In genomic region chr6:139030539-139030938, GRCh38 we compare ENCODE assay signal across 8 cellular contexts. TPM values are rescaled to one million over a fixed set of nuclear protein-coding genes. Genes with fewer than 3 reads are reported as not detected.
DNase-seq lines count a peak whose midpoint lies in the region; ATAC-seq, FAIRE-seq and TF ChIP-seq lines count a peak whose summit lies in the region.

No MANE protein-coding gene starts in this region.

- H3K56ac ChIP-seq in H1 (replicated peaks; ENCODE audit: insufficient read length, low read depth, low read length): no peak overlapping the region

- FAIRE-seq in H1 (lab: Jason Lieb, UNC): no peak

- H3K27me3 ChIP-seq in H1 (replicated peaks in 1 of 4; ENCODE audit: control insufficient read depth in 3 of 4, extremely low read depth in 1 of 4, insufficient read depth in 3 of 4, low read length in 3 of 4) (no peaks in the 10 kb centered on the region; a peak in 1 of 7 replicates), heart right ventricle (no peaks in the 10 kb centered on the region)

- TF ChIP-seq POLR2A in H1 (IDR thresholded peaks at IDR 0.05; ENCODE audit: control extremely low read depth in 1 of 2, low read depth in 2 of 2, low read length in 2 of 2): no peak

- TF ChIP-seq CTCF in H1 (IDR thresholded peaks at IDR 0.05; ENCODE audit: control extremely low read depth in 1 of 3, insufficient read depth in 1 of 3, low read depth in 1 of 3, low read length in 3 of 3): no peak
- no peak for TF ChIP-seq CTCF in HFFc6 (IDR thresholded peaks at IDR 0.05)
- TF ChIP-seq CTCF in heart right ventricle (IDR thresholded peaks at IDR 0.05): no peak

- no peak overlapping the region for H4K91ac ChIP-seq in H1 (replicated peaks; ENCODE audit: insufficient read length, low read length)

- H3K9ac ChIP-seq in H1 (replicated peaks in 1 of 4; ENCODE audit: extremely low read depth in 1 of 4, low read depth in 3 of 4, low read length in 3 of 4): no peak overlapping the region

- H2BK20ac ChIP-seq in H1 (ENCODE audit: low read length): no peak overlapping the region

- H3K4me3 ChIP-seq in H1 (ENCODE audit: extremely low read depth in 1 of 4, insufficient read depth in 2 of 4, low read depth in 3 of 4, low read length in 4 of 4) (peak overlapping the region; percentile 91 to 99 (median 96); a peak in 5 of 8 replicates), heart right ventricle (peak overlapping the region in 3 of 10 donors; percentile 95 to 97 (median 95))

- H3K4me2 ChIP-seq in H1 (ENCODE audit: insufficient read depth in 1 of 2, low read depth in 2 of 2, low read length in 2 of 2): peak overlapping the region; percentile 68 to 100

- H3K4me1 ChIP-seq in H1 (replicated peaks in 1 of 4; ENCODE audit: control insufficient read depth in 3 of 4, insufficient read depth in 4 of 4, low read length in 3 of 4) (peaks cover 9 to 20% (median 14%) of the 10 kb centered on the region in 4 experiments), heart right ventricle (peaks cover 0 to 46% (median 18%) of the 10 kb centered on the region in 9 donors)

- H3K4me1 Mint-ChIP-seq in HFFc6 (ENCODE audit: low read depth): peaks cover 13% of the 10 kb centered on the region

- no peak for TF ChIP-seq RAD21 in H1 (IDR thresholded peaks at IDR 0.05 in 1 of 2, conservative IDR thresholded peaks at IDR 0.05 in 1 of 2; ENCODE audit: low read depth in 2 of 2, low read length in 2 of 2)

- H2BK12ac ChIP-seq in H1 (ENCODE audit: low read depth, low read length): no peak overlapping the region

- no peak overlapping the region for H3K23ac ChIP-seq in H1 (ENCODE audit: insufficient read length)

- no peak overlapping the region for H3K27ac Mint-ChIP-seq in HFFc6

- H4K5ac ChIP-seq in H1 (ENCODE audit: insufficient read length, low read depth, low read length): no peak overlapping the region

- H3K18ac ChIP-seq in H1 (ENCODE audit: extremely low read depth, low read length): no peak overlapping the region

- no peak overlapping the region for H3K4me3 Mint-ChIP-seq in HFFc6

- DNase-seq in H1 (ENCODE audit: low read depth in 1 of 2, low spot score in 2 of 2): no peak
- DNase-seq in HFFc6: no peak
- no peak for DNase-seq in NCI-H2196 treated with DMSO at 0.1 percent for 48 hours (lab: John Stamatoyannopoulos, UW; ENCODE audit: unreplicated experiment)
- DNase-seq in heart right ventricle: no peak
- no peak for DNase-seq in middle frontal gyrus (ENCODE audit: extremely low spot score, low spot score)

- H2BK5ac ChIP-seq in H1 (ENCODE audit: low read depth, low read length): no peak overlapping the region

- H3K36me3 Mint-ChIP-seq in HFFc6 (ENCODE audit: low read depth): no peaks in the 10 kb centered on the region

- H3K23me2 ChIP-seq in H1 (ENCODE audit: low read depth, low read length): peaks cover 11% of the 10 kb centered on the region

- no peak for TF ChIP-seq EP300 in H1 (IDR thresholded peaks at IDR 0.05; ENCODE audit: borderline replicate concordance in 1 of 2, low read depth in 2 of 2, low read length in 2 of 2)

- H3K36me3 ChIP-seq in KOPT-K1 (ENCODE audit: insufficient read depth, low read length) (peaks cover 31% of the 10 kb centered on the region), H1 (ENCODE audit: control insufficient read depth in 2 of 4, insufficient read depth in 4 of 4, low read length in 3 of 4) (peaks cover 6 to 23% (median 10%) of the 10 kb centered on the region in 4 experiments; a peak in 6 of 8 replicates), heart right ventricle (peaks cover 0 to 17% (median 0%) of the 10 kb centered on the region in 9 donors)

- H3K27ac ChIP-seq in KOPT-K1 (ENCODE audit: low read depth, low read length, poor library complexity, severe bottlenecking) (peak overlapping the region; percentile 92), H1 (ENCODE audit: low read depth, low read length) (no peak overlapping the region), heart right ventricle (peak overlapping the region in 2 of 10 donors; percentile 90 to 96)

- no peaks in the 10 kb centered on the region for H3K9me3 Mint-ChIP-seq in HFFc6

- CTCF ChIA-PET in H1 (lab: Charles Lee; ENCODE audit: partially characterized antibody): interaction anchor here (0.7 to 1.5 kb wide), 4 partner anchors 9 to 52 kb away, joined by 3 read pairs; partner anchors contain the start of gene REPS1

- peaks cover 13% of the 10 kb centered on the region for H3K79me1 ChIP-seq in H1 (ENCODE audit: low read depth, low read length)

- no peak overlapping the region for H3K4ac ChIP-seq in H1 (replicated peaks; ENCODE audit: insufficient read length, low read depth, low read length)

- H3K9me3 ChIP-seq in KOPT-K1 (ENCODE audit: insufficient read depth, low read length, poor library complexity, severe bottlenecking): no peaks in the 10 kb centered on the region
- no peaks in the 10 kb centered on the region for H3K9me3 ChIP-seq in H1 (ENCODE audit: insufficient read depth in 2 of 2, low read depth in 1 of 2, low read length in 1 of 2)
- no peaks in the 10 kb centered on the region for H3K9me3 ChIP-seq in heart right ventricle

- POLR2A ChIA-PET in H1 (lab: Charles Lee; ENCODE audit: partially characterized antibody): interaction anchor here (1.0 to 3.4 kb wide), 9 partner anchors 9 to 344 kb away, joined by 3 to 28 read pairs (median 6); partner anchors contain the start of gene CITED2

- WGBS in H1 (ENCODE audit: extremely low coverage in 1 of 2, insufficient coverage in 1 of 2, insufficient read length in 1 of 2, insufficient replicate concordance in 2 of 2, low coverage in 1 of 2, low lambda C conversion rate in 2 of 2, missing lambda C conversion rate in 1 of 2), 2 experiments: 60% methylated on average over 7 of the region's 7 CpGs; no CpG with 5 or more reads in 1 of the 2 experiments
- 67 to 68% methylated on average over 7 of the region's 7 CpGs for WGBS in heart right ventricle, 2 donors

- H3K27me3 Mint-ChIP-seq in HFFc6 (ENCODE audit: insufficient read depth): no peaks in the 10 kb centered on the region; the same call in 1 of the 2 replicates

- peaks cover 5 to 63% of the 10 kb centered on the region in 2 experiments for H3K79me2 ChIP-seq in H1 (ENCODE audit: control insufficient read depth in 1 of 2, insufficient read depth in 2 of 2, low read length in 2 of 2)

- peak; percentile 46 for ATAC-seq in GM18508 (IDR thresholded peaks at IDR 0.05; ENCODE audit: insufficient read depth, unreplicated experiment)
- ATAC-seq in GM21717 (IDR thresholded peaks at IDR 0.05; ENCODE audit: unreplicated experiment): peak; percentile 46
- no peak for ATAC-seq in heart right ventricle

- H2AK5ac ChIP-seq in H1 (ENCODE audit: low read depth, low read length): no peak overlapping the region

- no peak overlapping the region for H2BK120ac ChIP-seq in H1 (replicated peaks; ENCODE audit: low read depth, low read length)

- intact Hi-C loops in heart right ventricle (cut with DNase I): loop anchor here in 1 of 10 donors (10.0 kb wide), 1 partner anchor 334 kb away; no protein-coding TSS in a partner anchor

- H4K8ac ChIP-seq in H1 (ENCODE audit: extremely low read depth, insufficient read depth, low read length): no peak overlapping the region

- H3K14ac ChIP-seq in H1 (ENCODE audit: insufficient read length): no peak overlapping the region

- peaks cover 0 to 3% of the 10 kb centered on the region in 2 experiments for H4K20me1 ChIP-seq in H1 (replicated peaks in 1 of 2; ENCODE audit: control insufficient read depth in 1 of 2, insufficient read depth in 2 of 2, low read length in 2 of 2)

- no peak overlapping the region for H2AFZ ChIP-seq in H1 (ENCODE audit: low read length)

- H2BK15ac ChIP-seq in H1 (ENCODE audit: low read length): no peak overlapping the region

TF ChIP-seq in H1, 55 proteins besides CTCF, POLR2A, EP300 and RAD21 (continues in another document):
- no peak for TF ChIP-seq SRF (IDR thresholded peaks at IDR 0.05; ENCODE audit: low read depth, low read length)
- no peak for TF ChIP-seq BRCA1 (IDR thresholded peaks at IDR 0.05; ENCODE audit: low read depth, low read length)
- no peak for TF ChIP-seq NRF1 (IDR thresholded peaks at IDR 0.05; ENCODE audit: low read depth, low read length)
- TF ChIP-seq SIX5 (IDR thresholded peaks at IDR 0.05; ENCODE audit: low read depth, low read length): no peak
- no peak for TF ChIP-seq MAFK (IDR thresholded peaks at IDR 0.05; ENCODE audit: low read depth, low read length)
- TF ChIP-seq KDM1A (IDR thresholded peaks at IDR 0.05; ENCODE audit: borderline replicate concordance, low read length): no peak
- no peak for TF ChIP-seq HDAC2 (IDR thresholded peaks at IDR 0.05; ENCODE audit: borderline replicate concordance in 1 of 2, low read depth in 2 of 2, low read length in 2 of 2)
- no peak for TF ChIP-seq JUND (IDR thresholded peaks at IDR 0.05; ENCODE audit: low read length)
- no peak for TF ChIP-seq TAF1 (IDR thresholded peaks at IDR 0.05; ENCODE audit: low read depth, low read length)
- TF ChIP-seq ASH2L (IDR thresholded peaks at IDR 0.05; ENCODE audit: low read length): no peak

RNA-seq across cellular contexts. Expression of gene ABRACL, which starts 2.0 kb away (rescaled TPM):
- 167 and 172 TPM in 2 replicates for total RNA-seq in H1 (2021; fragmentation: NEBNext Ultra II Directional; extraction: Animal tissue kit (Norgen Biotek cat#: 25700))
- polyA plus RNA-seq in H1 (2011; rRNA removed): 66.9 and 103 TPM in 2 replicates
- polyA plus RNA-seq in H1 (2011; cell fraction: cytosol; rRNA removed): 134 TPM
- polyA plus RNA-seq in H1 (2011; cell fraction: nucleus; rRNA removed): 24.8 TPM
- 121 to 224 TPM (median 145 TPM) in 4 replicates for polyA plus RNA-seq in H1 (2012, experiment 1 of 2)
- polyA plus RNA-seq in H1 (2012, experiment 2 of 2): 141 TPM
- polyA plus RNA-seq in H1 (2013, experiment 1 of 2): 216 TPM
- 233 TPM for polyA plus RNA-seq in H1 (2013, experiment 2 of 2)
- 19.2 and 25.2 TPM in 2 replicates for polyA minus RNA-seq in H1 (2011; rRNA and poly(A)+ RNA removed)
- polyA minus RNA-seq in H1 (2011; cell fraction: cytosol; rRNA and poly(A)+ RNA removed): 26.9 TPM
- polyA minus RNA-seq in H1 (2011; cell fraction: nucleus; rRNA and poly(A)+ RNA removed): 17.6 TPM
- 10 to 100 TPM; 18.3 to 25.5 (median 22.4) TPM for total RNA-seq in HFFc6 (2021; fragmentation: NEBNext Ultra II Directional; extraction: Animal tissue kit (Norgen Biotek cat#: 25700))
- total RNA-seq in heart right ventricle: 10 to 100 TPM in 2 of 10 donors, 1 to 10 TPM in 8; 2.6 to 13.9 (median 5.2) TPM
- 10 to 100 TPM; 10.3 to 20.8 TPM for polyA plus RNA-seq in heart right ventricle

RNA-seq across cellular contexts. Expression of gene REPS1, which starts 42.5 kb away (rescaled TPM):
- total RNA-seq in H1 (2021; fragmentation: NEBNext Ultra II Directional; extraction: Animal tissue kit (Norgen Biotek cat#: 25700)): 65.7 and 68.9 TPM in 2 replicates
- polyA plus RNA-seq in H1 (2011; rRNA removed): 39.3 and 52.1 TPM in 2 replicates
- polyA plus RNA-seq in H1 (2011; cell fraction: cytosol; rRNA removed): 56.2 TPM
- polyA plus RNA-seq in H1 (2011; cell fraction: nucleus; rRNA removed): 61.6 TPM
- 50.3 to 72.8 TPM (median 59.0 TPM) in 4 replicates for polyA plus RNA-seq in H1 (2012, experiment 1 of 2)
- polyA plus RNA-seq in H1 (2012, experiment 2 of 2): 14.5 TPM
- 48.5 TPM for polyA plus RNA-seq in H1 (2013, experiment 1 of 2)
- 48.8 TPM for polyA plus RNA-seq in H1 (2013, experiment 2 of 2)
- polyA minus RNA-seq in H1 (2011; rRNA and poly(A)+ RNA removed): 117 and 119 TPM in 2 replicates
- 59.6 TPM for polyA minus RNA-seq in H1 (2011; cell fraction: cytosol; rRNA and poly(A)+ RNA removed)
- 79.9 TPM for polyA minus RNA-seq in H1 (2011; cell fraction: nucleus; rRNA and poly(A)+ RNA removed)
- total RNA-seq in HFFc6 (2021; fragmentation: NEBNext Ultra II Directional; extraction: Animal tissue kit (Norgen Biotek cat#: 25700)): 10 to 100 TPM; 21.1 to 29.9 (median 26.2) TPM
- total RNA-seq in heart right ventricle: 10 to 100 TPM; 30.2 to 43.9 (median 39.4) TPM
- 10 to 100 TPM; 34.0 to 43.2 TPM for polyA plus RNA-seq in heart right ventricle

Comparison
In these comparisons a context has a peak if more than half of its experiments do, and no peak if none do; other contexts are left out.
1. ATAC-seq: peak in GM18508 (single experiment) and GM21717 (single experiment); none in heart right ventricle (0 of 8).